8 cellular contexts compared by ENCODE assay signal in genomic region chr3:157176108-157176507, GRCh38. TPM values are rescaled to one million over a fixed set of nuclear protein-coding genes. Genes with fewer than 3 reads are reported as not detected.
A peak's percentile ranks its signal among the peaks of the same experiment; 100 is the strongest.
DNase-seq lines count a peak whose midpoint lies in the region; ATAC-seq and TF ChIP-seq lines count a peak whose summit lies in the region.

No MANE protein-coding gene starts in this region.

- ATAC-seq in GM21786 (IDR thresholded peaks at IDR 0.05; ENCODE audit: unreplicated experiment): no peak
- no peak for ATAC-seq in GM21423 (IDR thresholded peaks at IDR 0.05; ENCODE audit: unreplicated experiment)

- peak overlapping the region; percentile 91 to 96 (median 95) for H3K4me3 Mint-ChIP-seq in CD8-positive, alpha-beta memory T cell

- peak overlapping the region; percentile 87 for H3K4me3 ChIP-seq in CD8-positive, alpha-beta memory T cell (ENCODE audit: low read length)
- peak overlapping the region; percentile 88 for H3K4me3 ChIP-seq in OCI-LY7 (ENCODE audit: low read depth, low read length, poor library complexity, severe bottlenecking)
- peak overlapping the region; percentile 85 for H3K4me3 ChIP-seq in endocrine pancreas (ENCODE audit: control insufficient read depth, insufficient read depth, low read length)
- peak overlapping the region; percentile 78 for H3K4me3 ChIP-seq in osteoblast (ENCODE audit: insufficient read depth, low read length)

- POLR2A ChIA-PET in CD8-positive, alpha-beta memory T cell (lab: Charles Lee): interaction anchor here (0.9 to 4.8 kb wide), 8 partner anchors 16 to 692 kb away, joined by 3 to 284 read pairs (median 8); partner anchors contain the start of genes CCNL1, SSR3 and TIPARP
- POLR2A ChIA-PET in OCI-LY7 (lab: Charles Lee): interaction anchor here (0.5 to 7.1 kb wide), 11 partner anchors 13 to 1318 kb away, joined by 3 to 245 read pairs (median 5); partner anchors contain the start of genes CCNL1 and SSR3

- peaks cover 25% of the 10 kb centered on the region for H3K4me1 ChIP-seq in CD8-positive, alpha-beta memory T cell (ENCODE audit: insufficient read depth, low read length)
- H3K4me1 ChIP-seq in OCI-LY7 (ENCODE audit: insufficient read depth, low read length, poor library complexity, severe bottlenecking): peaks cover 18% of the 10 kb centered on the region
- H3K4me1 ChIP-seq in endocrine pancreas (ENCODE audit: control insufficient read depth, insufficient read depth, low read length): no peaks in the 10 kb centered on the region
- H3K4me1 ChIP-seq in osteoblast (ENCODE audit: insufficient read depth, low read length): peaks cover 18% of the 10 kb centered on the region

- H3K36me3 ChIP-seq in CD8-positive, alpha-beta memory T cell (ENCODE audit: insufficient read depth, low read length): no peaks in the 10 kb centered on the region
- peaks cover 12% of the 10 kb centered on the region; the same call in 1 of the 2 replicates for H3K36me3 ChIP-seq in OCI-LY7 (ENCODE audit: insufficient read depth, low read length)
- no peaks in the 10 kb centered on the region for H3K36me3 ChIP-seq in endocrine pancreas (ENCODE audit: control insufficient read depth, insufficient read depth, low read length)
- no peaks in the 10 kb centered on the region for H3K36me3 ChIP-seq in osteoblast (ENCODE audit: insufficient read depth, low read length)

- H3K9me3 ChIP-seq in CD8-positive, alpha-beta memory T cell (ENCODE audit: low read length): no peaks in the 10 kb centered on the region
- H3K9me3 ChIP-seq in OCI-LY7 (ENCODE audit: low read length) (peaks cover 8% of the 10 kb centered on the region; the same call in 1 of the 2 replicates), endocrine pancreas (ENCODE audit: control insufficient read depth, low read length) (no peaks in the 10 kb centered on the region), osteoblast (ENCODE audit: low read depth, low read length) (no peaks in the 10 kb centered on the region)

- H3K27ac ChIP-seq in CD8-positive, alpha-beta memory T cell (ENCODE audit: low read depth, low read length): peak overlapping the region; percentile 98
- H3K27ac ChIP-seq in OCI-LY7 (ENCODE audit: low read depth, low read length, poor library complexity, severe bottlenecking) (peak overlapping the region; percentile 84), osteoblast (ENCODE audit: low read depth, low read length) (peak overlapping the region; percentile 96)

- H3K4me1 Mint-ChIP-seq in CD8-positive, alpha-beta memory T cell: peaks cover 33 to 51% (median 47%) of the 10 kb centered on the region in 3 donors

- no peaks in the 10 kb centered on the region for H3K27me3 ChIP-seq in CD8-positive, alpha-beta memory T cell (ENCODE audit: insufficient read depth, low read length, poor library complexity, severe bottlenecking)
- H3K27me3 ChIP-seq in endocrine pancreas (ENCODE audit: control insufficient read depth, insufficient read depth, low read length): no peaks in the 10 kb centered on the region
- no peaks in the 10 kb centered on the region for H3K27me3 ChIP-seq in osteoblast (ENCODE audit: insufficient read depth, low read length)

- CTCF ChIA-PET in CD8-positive, alpha-beta memory T cell (lab: Charles Lee): interaction anchor here (1.0 to 4.3 kb wide), 9 partner anchors 13 to 621 kb away, joined by 3 to 54 read pairs (median 5); partner anchors contain the start of genes CCNL1 and SSR3
- CTCF ChIA-PET in OCI-LY7 (lab: Charles Lee; ENCODE audit: unreplicated experiment): interaction anchor here (1.0 to 2.0 kb wide), 2 partner anchors 16 to 38 kb away, joined by 4 to 9 read pairs; no protein-coding TSS in a partner anchor

- H2AFZ ChIP-seq in OCI-LY7 (ENCODE audit: low read length) (no peak overlapping the region; the same call in 1 of the 2 replicates), osteoblast (ENCODE audit: low read length) (peak overlapping the region; percentile 26)

- H4K20me1 ChIP-seq in OCI-LY7 (ENCODE audit: insufficient read depth, low read length) (no peaks in the 10 kb centered on the region), osteoblast (ENCODE audit: insufficient read depth, low read length) (no peaks in the 10 kb centered on the region)

- H3K4me2 ChIP-seq in OCI-LY7 (ENCODE audit: low read length) (peak overlapping the region; percentile 76), osteoblast (ENCODE audit: insufficient read depth, low read length) (peak overlapping the region; percentile 95)

- H3K9ac ChIP-seq in endocrine pancreas (ENCODE audit: control insufficient read depth, insufficient read depth, low read length): peak overlapping the region; percentile 60

- H3K27me3 Mint-ChIP-seq in CD8-positive, alpha-beta memory T cell: peaks cover 3 to 5% of the 10 kb centered on the region in 2 donors

- H3K9me2 ChIP-seq in OCI-LY7 (ENCODE audit: insufficient read depth, low read length): no peaks in the 10 kb centered on the region

- H3K79me2 ChIP-seq in OCI-LY7 (ENCODE audit: insufficient read depth, low read depth, low read length) (peaks cover 23% of the 10 kb centered on the region; the same call in 1 of the 2 replicates), osteoblast (ENCODE audit: insufficient read depth, low read length) (peaks cover 33% of the 10 kb centered on the region)

- BruUV-seq in OCI-LY7 (replicated peaks; lab: Mats Ljungman, UMichigan): no TSS peak

- H3K27ac Mint-ChIP-seq in CD8-positive, alpha-beta memory T cell: peak overlapping the region; percentile 96 to 100 (median 98)

- intact Hi-C loops in OCI-LY7 (cut with micrococcal nuclease; ENCODE audit: unreplicated experiment): loop anchor here (10.0 kb wide), 1 partner anchor 1321 kb away; the partner anchor contains the start of gene SLC33A1

- DNase-seq in CD8-positive, alpha-beta memory T cell: no peak
- no peak for DNase-seq in OCI-LY7 (ENCODE audit: low spot score)
- peak; percentile 80 for DNase-seq in osteoblast (ENCODE audit: insufficient read length, low spot score, missing footprints)
- DNase-seq in SIG-M5 (lab: John Stamatoyannopoulos, UW): no peak
- no peak for DNase-seq in activated CD8-positive, alpha-beta memory T cell treated with anti-CD3 and anti-CD28 coated beads, Interleukin-2, amount 50 U/mL, for 4 hours

- peaks cover 2 to 27% (median 12%) of the 10 kb centered on the region in 3 donors for H3K36me3 Mint-ChIP-seq in CD8-positive, alpha-beta memory T cell

- peaks cover 0 to 2% (median 0%) of the 10 kb centered on the region in 5 donors for H3K9me3 Mint-ChIP-seq in CD8-positive, alpha-beta memory T cell

- TF ChIP-seq CTCF in OCI-LY7 (conservative IDR thresholded peaks at IDR 0.05; ENCODE audit: low read length) (no peak), osteoblast (IDR thresholded peaks at IDR 0.05; ENCODE audit: extremely low read depth, low read depth, low read length) (no peak)

RNA-seq across cellular contexts. Expression of gene CCNL1, which starts 16.2 kb away (rescaled TPM):
- 100 to 1,000 TPM; 125 to 126 TPM for total RNA-seq in CD8-positive, alpha-beta memory T cell
- 62.1 TPM for polyA plus RNA-seq in CD8-positive, alpha-beta memory T cell
- 221 and 280 TPM in 2 replicates for total RNA-seq in OCI-LY7 (2014; rRNA removed; shearing (Covaris generic))
- total RNA-seq in OCI-LY7 (2022) (158 and 190 TPM in 2 replicates), osteoblast (157 and 194 TPM in 2 replicates)
